Comparison of ENCODE assay signal across 14 cellular contexts in genomic region chr2:120778244-120778643, GRCh38.
"Had no signal": no experiment of that assay in that cellular context is flagged by ENCODE, and none has a peak within 500 bp of the region (broad histone marks: within the 10 kb centered on the region; RNA-seq: fewer than 3 reads in every experiment).

No MANE protein-coding gene starts in this region.

- H3K9me3 ChIP-seq: right atrium auricular region had no signal

- H3K27me3 Mint-ChIP-seq: activated naive CD8-positive, alpha-beta T cell treated with anti-CD3 and anti-CD28 coated beads, Interleukin-2, amount 10 ng/mL, durations not matched to agents 7 days and 5 days; natural killer cell treated with Interleukin-12 subunit alpha and Interleukin-12 subunit beta and Interleukin-15 and Interleukin-18, amount 100 ng/mL, for 72 hours; stimulated activated naive CD8-positive, alpha-beta T cell treated with anti-CD3 and anti-CD28 coated beads, Interleukin-15, Interleukin-2, amounts not matched to agents 100 ng/mL and 50 ng/mL, for 24 hours had no signal

- H3K27ac ChIP-seq: right atrium auricular region had no signal

- H3K4me3 Mint-ChIP-seq: activated naive CD8-positive, alpha-beta T cell treated with anti-CD3 and anti-CD28 coated beads, Interleukin-2, amount 10 ng/mL, durations not matched to agents 7 days and 5 days; effector memory CD8-positive, alpha-beta T cell; natural killer cell treated with Interleukin-12 subunit alpha and Interleukin-12 subunit beta and Interleukin-15 and Interleukin-18, amount 100 ng/mL, for 72 hours; stimulated activated naive CD8-positive, alpha-beta T cell treated with anti-CD3 and anti-CD28 coated beads, Interleukin-15, Interleukin-2, amounts not matched to agents 100 ng/mL and 50 ng/mL, for 24 hours; type B pancreatic cell had no signal

- H3K9me3 Mint-ChIP-seq: activated naive CD8-positive, alpha-beta T cell treated with anti-CD3 and anti-CD28 coated beads, Interleukin-2, amount 10 ng/mL, durations not matched to agents 7 days and 5 days; effector memory CD8-positive, alpha-beta T cell; natural killer cell treated with Interleukin-12 subunit alpha and Interleukin-12 subunit beta and Interleukin-15 and Interleukin-18, amount 100 ng/mL, for 72 hours; stimulated activated naive CD8-positive, alpha-beta T cell treated with anti-CD3 and anti-CD28 coated beads, Interleukin-15, Interleukin-2, amounts not matched to agents 100 ng/mL and 50 ng/mL, for 24 hours; type B pancreatic cell had no signal

- DNase-seq: activated CD4-positive, alpha-beta T cell treated with anti-CD3 and anti-CD28 coated beads, Interleukin-2, amount 50 U/mL, for 1 hour; activated CD8-positive, alpha-beta memory T cell treated with anti-CD3 and anti-CD28 coated beads for 24 hours; activated naive CD4-positive, alpha-beta T cell; activated naive CD8-positive, alpha-beta T cell treated with anti-CD3 and anti-CD28 coated beads, Interleukin-2, amount 10 ng/mL, durations not matched to agents 7 days and 5 days; anterior cingulate cortex; dermis blood vessel endothelial cell; effector memory CD8-positive, alpha-beta T cell; small intestine; T-helper 9 cell had no signal

- FAIRE-seq: small intestine had no signal

- H3K27ac Mint-ChIP-seq: activated naive CD8-positive, alpha-beta T cell treated with anti-CD3 and anti-CD28 coated beads, Interleukin-2, amount 10 ng/mL, durations not matched to agents 7 days and 5 days; effector memory CD8-positive, alpha-beta T cell; natural killer cell treated with Interleukin-12 subunit alpha and Interleukin-12 subunit beta and Interleukin-15 and Interleukin-18, amount 100 ng/mL, for 72 hours; stimulated activated naive CD8-positive, alpha-beta T cell treated with anti-CD3 and anti-CD28 coated beads, Interleukin-15, Interleukin-2, amounts not matched to agents 100 ng/mL and 50 ng/mL, for 24 hours; type B pancreatic cell had no signal

- ATAC-seq: activated CD4-positive, CD25-positive, alpha-beta regulatory T cell treated with anti-CD3 and anti-CD28 coated beads, Interleukin-2, amount 50 U/mL, for 24 hours; effector memory CD8-positive, alpha-beta T cell had no signal

- H3K36me3 ChIP-seq: right atrium auricular region had no signal

- H3K4me3 ChIP-seq: right atrium auricular region had no signal

- H3K27me3 ChIP-seq: right atrium auricular region had no signal
